ENCODE assay signal across 10 cellular contexts in the genomic region with DNA sequence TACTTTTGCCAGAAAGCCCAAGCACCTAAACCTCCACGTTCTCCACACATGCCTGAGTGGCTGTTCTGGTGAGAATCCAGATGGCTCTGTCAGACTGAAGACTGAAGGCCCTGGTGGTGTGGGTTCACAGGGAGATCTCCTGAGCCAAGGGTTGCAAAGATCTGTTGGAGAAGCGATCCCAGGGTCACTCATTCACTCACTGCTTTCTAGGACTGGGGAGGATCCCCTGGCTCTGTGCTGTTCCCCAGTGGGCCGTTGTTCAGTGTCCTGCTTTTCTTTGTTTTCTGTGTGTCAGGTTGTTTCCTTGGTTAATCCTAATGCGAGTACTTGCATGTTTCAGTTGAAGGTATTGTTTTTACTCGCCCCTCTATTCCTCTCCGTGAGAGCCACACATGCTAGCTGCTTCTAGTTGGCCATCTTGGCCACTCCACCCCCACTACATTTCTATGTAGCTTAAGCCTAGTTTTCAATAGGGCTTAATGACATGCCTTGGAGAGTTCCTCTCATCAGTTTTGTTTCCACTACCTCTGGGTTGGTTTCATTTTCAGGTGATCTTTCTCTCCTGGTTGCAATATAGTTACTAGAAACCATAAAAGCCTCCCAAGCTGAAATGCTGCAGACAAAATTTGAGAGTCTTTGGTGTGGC.
DNase-seq lines count a peak whose midpoint lies in the region; ATAC-seq, FAIRE-seq and TF ChIP-seq lines count a peak whose summit lies in the region.
"Had no signal": no experiment of that assay in that cellular context is flagged by ENCODE, and none has a peak within 500 bp of the region (broad histone marks: within the 10 kb centered on the region; RNA-seq: fewer than 3 reads in every experiment).

No MANE protein-coding gene starts in this region.

- peak; percentile 88 for FAIRE-seq in GM18507 (lab: Jason Lieb, UNC)
- no peak for FAIRE-seq in keratinocyte (lab: Jason Lieb, UNC)
- FAIRE-seq: H1 had no signal

- H4K20me1 ChIP-seq in keratinocyte (ENCODE audit: control insufficient read depth, extremely low read depth, insufficient read depth, low read length): no peaks in the 10 kb centered on the region

- H3K9ac ChIP-seq in keratinocyte (ENCODE audit: control insufficient read depth, extremely low read depth, insufficient read depth, low read length): no peak overlapping the region

- no peaks in the 10 kb centered on the region for H3K9me1 ChIP-seq in keratinocyte (ENCODE audit: control insufficient read depth, extremely low read depth, insufficient read depth, low read length)

- no peaks in the 10 kb centered on the region for H3K36me3 ChIP-seq in keratinocyte (ENCODE audit: control insufficient read depth in 2 of 2, extremely low read depth in 1 of 2, insufficient read depth in 2 of 2, low read length in 2 of 2)
- H3K36me3 ChIP-seq in effector memory CD4-positive, alpha-beta T cell (ENCODE audit: control insufficient read depth, insufficient read depth, low read length): no peaks in the 10 kb centered on the region

- H3K4me2 ChIP-seq in keratinocyte (ENCODE audit: control insufficient read depth, extremely low read depth, insufficient read depth, low read depth, low read length): peak overlapping the region; percentile 29

- dilution Hi-C loops in keratinocyte (cut with MboI; ENCODE audit: extremely low pct_ligation_motif_present, low sequenced_read_pairs): no loop called here

- H3K27me3 ChIP-seq in keratinocyte (ENCODE audit: control insufficient read depth, extremely low read depth, insufficient read depth, low read length): no peaks in the 10 kb centered on the region
- H3K27me3 ChIP-seq in effector memory CD4-positive, alpha-beta T cell (replicated peaks; ENCODE audit: control insufficient read depth, insufficient read depth, low read length, poor library complexity, severe bottlenecking): no peaks in the 10 kb centered on the region

- ATAC-seq in GM21423 (IDR thresholded peaks at IDR 0.05; ENCODE audit: unreplicated experiment): peak; percentile 98
- ATAC-seq in HG03520 (IDR thresholded peaks at IDR 0.05; ENCODE audit: unreplicated experiment): peak; percentile 97

- no peak for TF ChIP-seq CTCF in keratinocyte (optimal IDR thresholded peaks at IDR 0.05 in 1 of 3, IDR thresholded peaks at IDR 0.05 in 1 of 3, conservative IDR thresholded peaks at IDR 0.05 in 1 of 3; ENCODE audit: extremely low read depth in 1 of 3, insufficient read depth in 2 of 3, low read length in 3 of 3)

- H3K4me3 ChIP-seq in keratinocyte (ENCODE audit: control insufficient read depth in 2 of 3, extremely low read depth in 1 of 3, insufficient read depth in 2 of 3, low read depth in 1 of 3, low read length in 3 of 3): peak overlapping the region in 1 of 3 experiments; percentile 13
- no peak overlapping the region for H3K4me3 ChIP-seq in effector memory CD4-positive, alpha-beta T cell (ENCODE audit: insufficient read depth, low read depth, low read length, poor library complexity, severe bottlenecking)

- no peaks in the 10 kb centered on the region for H3K79me2 ChIP-seq in keratinocyte (ENCODE audit: control insufficient read depth, insufficient read depth, low read length)

- H2AFZ ChIP-seq in keratinocyte (ENCODE audit: control insufficient read depth, low read length): peak overlapping the region; percentile 81

- H3K27ac ChIP-seq in keratinocyte (ENCODE audit: control insufficient read depth, insufficient read depth, low read length): no peak overlapping the region
- no peak overlapping the region for H3K27ac ChIP-seq in effector memory CD4-positive, alpha-beta T cell (ENCODE audit: insufficient read depth, low read length, poor library complexity, severe bottlenecking)
- H3K27ac ChIP-seq: VCaP had no signal

- DNase-seq in GM18507 (ENCODE audit: extremely low spot score, insufficient read length, low read depth) (peak; percentile 32), keratinocyte (ENCODE audit: low read depth, low spot score) (no peak), UCSD-AML1 (lab: John Stamatoyannopoulos, UW; ENCODE audit: unreplicated experiment) (no peak), HuH-7.5 (ENCODE audit: low spot score) (no peak), kidney tubule cell (ENCODE audit: low spot score) (no peak)
- DNase-seq in effector memory CD4-positive, alpha-beta T cell: no peak

- H3K9me3 ChIP-seq in keratinocyte (ENCODE audit: control insufficient read depth, low read depth, low read length): no peaks in the 10 kb centered on the region
- H3K9me3 ChIP-seq in effector memory CD4-positive, alpha-beta T cell (ENCODE audit: control insufficient read depth, low read length): no peaks in the 10 kb centered on the region

- peaks cover 37% of the 10 kb centered on the region for H3K4me1 ChIP-seq in keratinocyte (ENCODE audit: control insufficient read depth, extremely low read depth, insufficient read depth, low read length)
- no peaks in the 10 kb centered on the region for H3K4me1 ChIP-seq in effector memory CD4-positive, alpha-beta T cell (ENCODE audit: control insufficient read depth, insufficient read depth, low read length, poor library complexity, severe bottlenecking)
